In genomic region chrX:54891573-54891972, GRCh38 we compare ENCODE assay signal across 8 cellular contexts. TPM values are rescaled to one million over a fixed set of nuclear protein-coding genes. Genes with fewer than 3 reads are reported as not detected.
DNase-seq lines count a peak whose midpoint lies in the region; ATAC-seq and TF ChIP-seq lines count a peak whose summit lies in the region.

No MANE protein-coding gene starts in this region.

- H3K27ac ChIP-seq in RWPE1 = no peak overlapping the region

- DNase-seq in NCI-H524 (lab: John Stamatoyannopoulos, UW) = peak; percentile 4 to 64
- DNase-seq in NCI-H524 treated with DMSO at 0.1 percent for 48 hours (lab: John Stamatoyannopoulos, UW) = no peak
- peak; percentile 0 for DNase-seq in RWPE1 (ENCODE audit: low spot score)
- DNase-seq in cerebellum (ENCODE audit: low spot score) = peak; percentile 18
- peak; percentile 51 for DNase-seq in myocyte (ENCODE audit: low read depth)

- CTCF ChIA-PET in RWPE1 (lab: Yijun Ruan, JAX) = interaction anchor here (0.6 to 0.7 kb wide), 2 partner anchors 94 to 250 kb away, joined by 3 to 4 read pairs; no protein-coding TSS in a partner anchor

- ATAC-seq in HG03342 (IDR thresholded peaks at IDR 0.05; ENCODE audit: unreplicated experiment) (peak; percentile 49), HG03442 (IDR thresholded peaks at IDR 0.05; ENCODE audit: unreplicated experiment) (no peak), HG02981 (IDR thresholded peaks at IDR 0.05; ENCODE audit: unreplicated experiment) (no peak)

- POLR2A ChIA-PET in RWPE1 (lab: Yijun Ruan, JAX; ENCODE audit: low non-redundant PET) = no interaction called here

- 0 out of 2 replicates have a peak, but pooled peaks have one; percentile 9 for TF ChIP-seq CTCF in RWPE1 (conservative IDR thresholded peaks at IDR 0.05; ENCODE audit: low read depth)

RNA-seq across cellular contexts. Expression of gene TRO, which starts 29.1 kb away (rescaled TPM):
- total RNA-seq in cerebellum (78.4 TPM), myocyte (66.2 and 78.0 TPM in 2 replicates)
- polyA plus RNA-seq in myocyte (2012) = 35.8 TPM
